ENCODE assay signal across 10 cellular contexts in the genomic region with DNA sequence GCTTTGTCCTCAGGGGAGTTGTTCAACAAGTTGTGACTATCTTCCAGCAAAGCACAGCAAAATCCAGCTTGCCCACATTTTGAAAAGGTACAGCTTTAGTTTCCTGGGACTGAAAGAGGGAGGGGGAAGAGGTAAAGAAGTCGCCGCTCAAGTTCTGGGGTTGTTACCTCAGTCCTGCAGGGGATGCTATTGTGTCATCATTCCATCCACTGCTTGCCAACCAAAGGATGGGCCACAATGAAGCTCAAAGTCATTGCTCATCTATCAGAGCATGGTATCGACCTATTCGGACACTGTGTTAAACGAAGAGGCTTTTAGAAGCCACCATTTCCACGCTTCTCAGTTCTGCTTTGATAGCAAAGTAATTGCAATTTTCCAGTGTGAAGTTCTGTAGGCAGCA. TPM values are rescaled to one million over a fixed set of nuclear protein-coding genes. Genes with fewer than 3 reads are reported as not detected.
A peak's percentile ranks its signal among the peaks of the same experiment; 100 is the strongest.
DNase-seq lines count a peak whose midpoint lies in the region; ATAC-seq, FAIRE-seq and TF ChIP-seq lines count a peak whose summit lies in the region.
"Had no signal": no experiment of that assay in that cellular context is flagged by ENCODE, and none has a peak within 500 bp of the region (broad histone marks: within the 10 kb centered on the region; RNA-seq: fewer than 3 reads in every experiment).

No MANE protein-coding gene starts in this region.

- H3K27ac ChIP-seq in HCT116 (ENCODE audit: low read depth, low read length) = no peak overlapping the region
- no peak overlapping the region for H3K27ac ChIP-seq in WERI-Rb-1
- no peak overlapping the region for H3K27ac ChIP-seq in kidney (ENCODE audit: low read depth in 2 of 2, low read length in 2 of 2)
- no peak overlapping the region for H3K27ac ChIP-seq in left ventricle myocardium inferior (replicated peaks)
- no peak overlapping the region for H3K27ac ChIP-seq in CD4-positive, alpha-beta T cell (ENCODE audit: low read depth, low read length)

- no peak overlapping the region for H3K4me2 ChIP-seq in HCT116 (ENCODE audit: low read length)

- ATAC-seq in HCT116 (peak; percentile 81), GM19397 (IDR thresholded peaks at IDR 0.05; ENCODE audit: unreplicated experiment) (no peak), GM21619 (IDR thresholded peaks at IDR 0.05; ENCODE audit: unreplicated experiment) (no peak)
- no peak for ATAC-seq in CD4-positive, alpha-beta T cell (ENCODE audit: poor library complexity)
- ATAC-seq: activated T-cell treated with anti-CD3 and anti-CD28 coated beads, Interleukin-2, amount 50 U/mL, for 72 hours had no signal

- H3K4me3 Mint-ChIP-seq in CD4-positive, alpha-beta T cell = no peak overlapping the region
- H3K4me3 Mint-ChIP-seq: activated T-cell treated with anti-CD3 and anti-CD28 coated beads, Interleukin-2, amount 50 U/mL, for 72 hours had no signal

- no TSS peak for BruUV-seq in HCT116 (replicated peaks; lab: Mats Ljungman, UMichigan)

- H3K27me3 ChIP-seq in HCT116 (ENCODE audit: insufficient read depth, low read length) (peaks cover 9% of the 10 kb centered on the region; the same call in 1 of the 2 replicates), WERI-Rb-1 (ENCODE audit: insufficient read depth, low read depth, severe bottlenecking) (no peaks in the 10 kb centered on the region), left ventricle myocardium inferior (ENCODE audit: low read depth) (peaks cover 28% of the 10 kb centered on the region)
- peaks cover 6% of the 10 kb centered on the region for H3K27me3 ChIP-seq in CD4-positive, alpha-beta T cell (ENCODE audit: control insufficient read depth, insufficient read depth, low read length)

- DNase-seq in D341Med (ENCODE audit: low spot score) = peak; percentile 28
- DNase-seq in HCT116 (ENCODE audit: low read depth, low spot score) = peak; percentile 15
- peak; percentile 44 for DNase-seq in WERI-Rb-1
- no peak for DNase-seq in kidney
- DNase-seq in left ventricle myocardium inferior = no peak
- DNase-seq in CD4-positive, alpha-beta T cell = no peak
- DNase-seq: activated T-cell treated with anti-CD3 and anti-CD28 coated beads, Interleukin-2, amount 50 U/mL, for 72 hours had no signal

- intact Hi-C loops in HCT116 (cut with micrococcal nuclease) (no loop called here), kidney (cut with DNase I) (no loop called here), left ventricle myocardium inferior (cut with micrococcal nuclease) (no loop called here)
- intact Hi-C loops in CD4-positive, alpha-beta T cell (cut with DNase I, micrococcal nuclease) = no loop called here

- H3K4me3 ChIP-seq in HCT116 (replicated peaks in 1 of 2; ENCODE audit: low read depth in 1 of 2, low read length in 2 of 2) = no peak overlapping the region
- no peak overlapping the region for H3K4me3 ChIP-seq in WERI-Rb-1 (ENCODE audit: low read depth, low read length)
- no peak overlapping the region for H3K4me3 ChIP-seq in kidney (ENCODE audit: low read length in 2 of 2)
- H3K4me3 ChIP-seq in left ventricle myocardium inferior = no peak overlapping the region

- no peaks in the 10 kb centered on the region for H3K36me3 Mint-ChIP-seq in CD4-positive, alpha-beta T cell (ENCODE audit: low read depth)

- no peak for TF ChIP-seq POLR2A in HCT116 (IDR thresholded peaks at IDR 0.05; ENCODE audit: borderline replicate concordance, extremely low read depth, insufficient read depth, insufficient read length)

- H3K36me3 ChIP-seq in HCT116 (ENCODE audit: control insufficient read depth in 1 of 2, insufficient read depth in 2 of 2, low read length in 2 of 2) = no peaks in the 10 kb centered on the region
- H3K36me3 ChIP-seq in WERI-Rb-1 = no peaks in the 10 kb centered on the region
- no peaks in the 10 kb centered on the region for H3K36me3 ChIP-seq in kidney (ENCODE audit: control insufficient read depth in 1 of 2, insufficient read depth in 2 of 2, low read length in 2 of 2)
- no peaks in the 10 kb centered on the region for H3K36me3 ChIP-seq in left ventricle myocardium inferior

- no peak overlapping the region for H2AFZ ChIP-seq in HCT116 (ENCODE audit: low read depth, low read length, poor library complexity, severe bottlenecking)

- RAD21 ChIA-PET in HCT116 (lab: Charles Lee; ENCODE audit: low non-redundant PET in 1 of 2, low total read pairs in 2 of 2, uncharacterized antibody in 2 of 2, unreplicated experiment in 2 of 2) = interaction anchor here in 1 of 2 experiments (1.0 kb wide), 1 partner anchor 63 kb away, joined by 3 read pairs; no protein-coding TSS in a partner anchor

- no peaks in the 10 kb centered on the region for H3K9me3 Mint-ChIP-seq in CD4-positive, alpha-beta T cell
- H3K9me3 Mint-ChIP-seq: activated T-cell treated with anti-CD3 and anti-CD28 coated beads, Interleukin-2, amount 50 U/mL, for 72 hours had no signal

- no peak for FAIRE-seq in kidney (lab: Jason Lieb, UNC)

- no peaks in the 10 kb centered on the region for H3K4me1 ChIP-seq in HCT116 (ENCODE audit: control insufficient read depth in 1 of 2, insufficient read depth in 2 of 2, low read length in 2 of 2)
- no peaks in the 10 kb centered on the region for H3K4me1 ChIP-seq in kidney (ENCODE audit: control insufficient read depth in 1 of 2, insufficient read depth in 1 of 2, low read depth in 1 of 2, low read length in 2 of 2)
- no peaks in the 10 kb centered on the region for H3K4me1 ChIP-seq in left ventricle myocardium inferior

- TF ChIP-seq RAD21 in HCT116 (IDR thresholded peaks at IDR 0.05; ENCODE audit: low read depth) = peak; percentile 67

- H3K4me1 Mint-ChIP-seq in CD4-positive, alpha-beta T cell (ENCODE audit: low read depth) = no peaks in the 10 kb centered on the region

- H3K27me3 Mint-ChIP-seq in CD4-positive, alpha-beta T cell = peaks cover 22% of the 10 kb centered on the region

- H3K9ac ChIP-seq in HCT116 (ENCODE audit: low read length) (no peak overlapping the region), kidney (ENCODE audit: low read length in 2 of 2) (no peak overlapping the region)

- no peaks in the 10 kb centered on the region for H3K9me2 ChIP-seq in HCT116 (ENCODE audit: insufficient read depth)

- H4K20me1 ChIP-seq in HCT116 (ENCODE audit: insufficient read depth) = no peaks in the 10 kb centered on the region

- H3K79me2 ChIP-seq in HCT116 (ENCODE audit: insufficient read depth, low read length) = no peaks in the 10 kb centered on the region

- POLR2A ChIA-PET in HCT116 (lab: Charles Lee) = no interaction called here
- POLR2A ChIA-PET in CD4-positive, alpha-beta T cell (lab: Charles Lee) = no interaction called here

- TF ChIP-seq CTCF in HCT116 (IDR thresholded peaks at IDR 0.05 in 2 of 3, conservative IDR thresholded peaks at IDR 0.05 in 1 of 3; ENCODE audit: borderline replicate concordance in 1 of 3, insufficient read depth in 1 of 3, low read depth in 2 of 3, low read length in 2 of 3) = peak; percentile 43 to 52 (median 46); a peak in 4 of 6 replicates
- TF ChIP-seq CTCF in WERI-Rb-1 (IDR thresholded peaks at IDR 0.05; ENCODE audit: low read depth, low read length) = peak; percentile 97
- peak; percentile 5 for TF ChIP-seq CTCF in kidney (IDR thresholded peaks at IDR 0.05; ENCODE audit: borderline replicate concordance, extremely low read depth, insufficient read depth)
- TF ChIP-seq CTCF in left ventricle myocardium inferior (IDR thresholded peaks at IDR 0.05; ENCODE audit: borderline replicate concordance) = no peak
- TF ChIP-seq CTCF in CD4-positive, alpha-beta T cell (IDR thresholded peaks at IDR 0.05) = no peak

- H3K9me3 ChIP-seq in HCT116 (ENCODE audit: control insufficient read depth in 1 of 2, insufficient read depth in 1 of 2, low read depth in 1 of 2, low read length in 2 of 2) = no peaks in the 10 kb centered on the region
- no peaks in the 10 kb centered on the region for H3K9me3 ChIP-seq in WERI-Rb-1 (ENCODE audit: severe bottlenecking)
- no peaks in the 10 kb centered on the region for H3K9me3 ChIP-seq in kidney (ENCODE audit: control insufficient read depth in 1 of 2, low read length in 2 of 2)
- H3K9me3 ChIP-seq in left ventricle myocardium inferior (replicated peaks) = no peaks in the 10 kb centered on the region
- H3K9me3 ChIP-seq in CD4-positive, alpha-beta T cell (ENCODE audit: control insufficient read depth, low read length) = no peaks in the 10 kb centered on the region

- H3K27ac Mint-ChIP-seq in CD4-positive, alpha-beta T cell = no peak overlapping the region
- H3K27ac Mint-ChIP-seq: activated T-cell treated with anti-CD3 and anti-CD28 coated beads, Interleukin-2, amount 50 U/mL, for 72 hours had no signal

- CTCF ChIA-PET in HCT116 (lab: Charles Lee) = interaction anchor here (0.7 to 2.2 kb wide), 12 partner anchors 11 to 442 kb away, joined by 3 to 14 read pairs (median 3); no protein-coding TSS in a partner anchor
- CTCF ChIA-PET in CD4-positive, alpha-beta T cell (lab: Charles Lee) = no interaction called here

TF ChIP-seq in HCT116, 20 proteins besides CTCF, POLR2A, EP300 and RAD21 (continues in another document):
- no peak for TF ChIP-seq REST (IDR thresholded peaks at IDR 0.05; ENCODE audit: low read depth)
- TF ChIP-seq CBX3 (IDR thresholded peaks at IDR 0.05; ENCODE audit: low read depth) = no peak
- no peak for TF ChIP-seq SP1 (IDR thresholded peaks at IDR 0.05; ENCODE audit: low read depth)

RNA-seq across cellular contexts. Expression of gene NPY, which starts 34.3 kb away (rescaled TPM):
- total RNA-seq in HCT116 (2021; ENCODE audit: unreplicated experiment) (not detected), kidney (not detected), left ventricle myocardium inferior (not detected)
- not detected in 2 replicates for polyA plus RNA-seq in HCT116 (2012)
- not detected for polyA plus RNA-seq in kidney (ENCODE audit: insufficient read depth, low read depth, low replicate concordance)
- total RNA-seq in CD4-positive, alpha-beta T cell = not detected
- total RNA-seq: activated T-cell treated with anti-CD3 and anti-CD28 coated beads, Interleukin-2, amount 50 U/mL, for 72 hours; T-helper 2 cell treated with Interferon-gamma antibody and Interleukin-4, amounts not matched to agents 100 ng/mL and 5 ng/mL, for 36 hours had no signal

Comparison
In these comparisons a context has a peak if more than half of its experiments do, and no peak if none do; other contexts are left out.
1. DNase-seq: peak in D341Med (single experiment), HCT116 (single experiment) and WERI-Rb-1 (single experiment); none in kidney (single experiment), left ventricle myocardium inferior (single experiment) and CD4-positive, alpha-beta T cell (0 of 10).
2. CTCF ChIP-seq: peak in HCT116 (3 of 3), WERI-Rb-1 (single experiment) and kidney (single experiment); none in left ventricle myocardium inferior (single experiment) and CD4-positive, alpha-beta T cell (single experiment).